ENCODE assay signal across 22 cellular contexts in genomic region chr1:224235819-224236493, GRCh38.
"Had no signal": no experiment of that assay in that cellular context is flagged by ENCODE, and none has a peak within 500 bp of the region (broad histone marks: within the 10 kb centered on the region; RNA-seq: fewer than 3 reads in every experiment).

No MANE protein-coding gene starts in this region.

- H3K27me3 Mint-ChIP-seq: activated naive CD8-positive, alpha-beta T cell treated with anti-CD3 and anti-CD28 coated beads, Interleukin-2, amount 10 ng/mL, durations not matched to agents 7 days and 5 days; naive thymus-derived CD8-positive, alpha-beta T cell; T-helper 17 cell had no signal

- H3K9me3 Mint-ChIP-seq: activated naive CD8-positive, alpha-beta T cell treated with anti-CD3 and anti-CD28 coated beads, Interleukin-2, amount 10 ng/mL, durations not matched to agents 7 days and 5 days; activated T-helper 1 cell treated with anti-CD3 and anti-CD28 coated beads, Interleukin-12 subunit alpha, Interleukin-12 subunit beta, Interleukin-2, Interleukin-4 antibody, amounts not matched to agents 30 ng/mL and 10 ng/mL and 1 ng/mL, durations not matched to agents 14 hours and 24 hours and 36 hours; naive thymus-derived CD8-positive, alpha-beta T cell had no signal

- H3K27ac ChIP-seq: brain microvascular endothelial cell, neutrophil, parathyroid adenoma, suprapubic skin had no signal

- FAIRE-seq: islet of Langerhans had no signal

- H3K79me2 ChIP-seq: parathyroid adenoma had no signal

- DNase-seq: activated CD4-positive, alpha-beta T cell treated with anti-CD3 and anti-CD28 coated beads for 48 hours; activated naive CD4-positive, alpha-beta T cell; activated naive CD8-positive, alpha-beta T cell treated with anti-CD3 and anti-CD28 coated beads, Interleukin-2, amount 10 ng/mL, durations not matched to agents 7 days and 5 days; anterior cingulate cortex; brain microvascular endothelial cell; cortex of kidney; effector CD4-positive, alpha-beta T cell; foreskin fibroblast; hippocampal formation; left colon; mammary epithelial cell; mucosa of descending colon; naive thymus-derived CD8-positive, alpha-beta T cell; stimulated activated CD4-positive, alpha-beta T cell treated with anti-CD3 and anti-CD28 coated beads, Interleukin-2, amount 100 ng/mL, for 48 hours; stimulated activated naive CD4-positive, alpha-beta T cell; T-helper 17 cell; trophoblast cell had no signal

- ATAC-seq: left colon; mucosa of descending colon; naive thymus-derived CD8-positive, alpha-beta T cell; T-helper 17 cell had no signal

- H3K27me3 ChIP-seq: brain microvascular endothelial cell, neutrophil, suprapubic skin had no signal

- H2AFZ ChIP-seq: parathyroid adenoma had no signal

- H3K9ac ChIP-seq: parathyroid adenoma had no signal

- H3K4me1 Mint-ChIP-seq: activated naive CD8-positive, alpha-beta T cell treated with anti-CD3 and anti-CD28 coated beads, Interleukin-2, amount 10 ng/mL, durations not matched to agents 7 days and 5 days had no signal

- H3K4me3 Mint-ChIP-seq: activated naive CD8-positive, alpha-beta T cell treated with anti-CD3 and anti-CD28 coated beads, Interleukin-2, amount 10 ng/mL, durations not matched to agents 7 days and 5 days; activated T-helper 1 cell treated with anti-CD3 and anti-CD28 coated beads, Interleukin-12 subunit alpha, Interleukin-12 subunit beta, Interleukin-2, Interleukin-4 antibody, amounts not matched to agents 30 ng/mL and 10 ng/mL and 1 ng/mL, durations not matched to agents 14 hours and 24 hours and 36 hours; naive thymus-derived CD8-positive, alpha-beta T cell; T-helper 17 cell had no signal

- H3K4me1 ChIP-seq: parathyroid adenoma, suprapubic skin had no signal

- H3K9me3 ChIP-seq: mucosa of descending colon, neutrophil, suprapubic skin had no signal

- H3K27ac Mint-ChIP-seq: activated naive CD8-positive, alpha-beta T cell treated with anti-CD3 and anti-CD28 coated beads, Interleukin-2, amount 10 ng/mL, durations not matched to agents 7 days and 5 days; activated T-helper 1 cell treated with anti-CD3 and anti-CD28 coated beads, Interleukin-12 subunit alpha, Interleukin-12 subunit beta, Interleukin-2, Interleukin-4 antibody, amounts not matched to agents 30 ng/mL and 10 ng/mL and 1 ng/mL, durations not matched to agents 14 hours and 24 hours and 36 hours; T-helper 17 cell had no signal
